12 cellular contexts compared by ENCODE assay signal in genomic region chr12:104673294-104674062, GRCh38.
DNase-seq lines count a peak whose midpoint lies in the region; FAIRE-seq and TF ChIP-seq lines count a peak whose summit lies in the region.
"Had no signal": no experiment of that assay in that cellular context is flagged by ENCODE, and none has a peak within 500 bp of the region (broad histone marks: within the 10 kb centered on the region; RNA-seq: fewer than 3 reads in every experiment).

No MANE protein-coding gene starts in this region.

- H3K4me3 ChIP-seq in HEK293 (ENCODE audit: low read depth, low read length): no peak overlapping the region
- no peak overlapping the region for H3K4me3 ChIP-seq in endodermal cell (ENCODE audit: low read length)
- H3K4me3 ChIP-seq in kidney (ENCODE audit: low read length in 2 of 2): no peak overlapping the region

- peak; percentile 49 for DNase-seq in AG08395 (ENCODE audit: low spot score)
- peak; percentile 44 for DNase-seq in endodermal cell
- no peak for DNase-seq in nephron progenitor cell
- no peak for DNase-seq in kidney
- no peak for DNase-seq in NCI-H526 treated with DMSO at 0.1 percent for 48 hours (lab: John Stamatoyannopoulos, UW)
- DNase-seq in COLO668 (lab: John Stamatoyannopoulos, UW; ENCODE audit: unreplicated experiment): no peak
- no peak for DNase-seq in ecto neural progenitor cell (ENCODE audit: low spot score)
- DNase-seq: DMS153, NCI-H82, T1000 had no signal

- H3K9me3 Mint-ChIP-seq in endodermal cell: no peaks in the 10 kb centered on the region
- no peaks in the 10 kb centered on the region for H3K9me3 Mint-ChIP-seq in nephron progenitor cell

- H3K36me3 Mint-ChIP-seq in endodermal cell (ENCODE audit: low read depth): peaks cover 2% of the 10 kb centered on the region
- no peaks in the 10 kb centered on the region for H3K36me3 Mint-ChIP-seq in nephron progenitor cell (ENCODE audit: low read depth)

- H3K4me3 Mint-ChIP-seq in endodermal cell (no peak overlapping the region), nephron progenitor cell (no peak overlapping the region)

- H3K9me3 ChIP-seq in HEK293 (ENCODE audit: control insufficient read depth, insufficient read depth, low read depth, low read length) (no peaks in the 10 kb centered on the region), endodermal cell (ENCODE audit: control insufficient read depth, low read length) (no peaks in the 10 kb centered on the region), kidney (ENCODE audit: control insufficient read depth in 1 of 2, low read length in 2 of 2) (no peaks in the 10 kb centered on the region)

- CTCF ChIA-PET in HEK293 (lab: Yijun Ruan, JAX): interaction anchor here (0.6 to 1.0 kb wide), 2 partner anchors 125 to 292 kb away, joined by 3 to 6 read pairs; no protein-coding TSS in a partner anchor

- no peaks in the 10 kb centered on the region for H3K27me3 Mint-ChIP-seq in endodermal cell (ENCODE audit: insufficient read depth)
- peaks cover 6% of the 10 kb centered on the region for H3K27me3 Mint-ChIP-seq in nephron progenitor cell (ENCODE audit: low read depth, poor library complexity)

- intact Hi-C loops in kidney (cut with DNase I): no loop called here

- H3K9ac ChIP-seq in endodermal cell (ENCODE audit: extremely low read depth, low read length, poor library complexity, severe bottlenecking): no peak overlapping the region
- H3K9ac ChIP-seq in kidney (ENCODE audit: low read length in 2 of 2): no peak overlapping the region

- H3K4me1 Mint-ChIP-seq in endodermal cell (peaks cover 38% of the 10 kb centered on the region), nephron progenitor cell (peaks cover 66% of the 10 kb centered on the region)

- H3K27me3 ChIP-seq in endodermal cell (ENCODE audit: control insufficient read depth, insufficient read depth, low read length, poor library complexity, severe bottlenecking): no peaks in the 10 kb centered on the region

- FAIRE-seq in kidney (lab: Jason Lieb, UNC): no peak
- FAIRE-seq: GM18507 had no signal

- H3K4me1 ChIP-seq in HEK293 (ENCODE audit: control insufficient read depth, insufficient read depth, low read length) (peaks cover 21% of the 10 kb centered on the region), endodermal cell (ENCODE audit: control insufficient read depth, insufficient read depth, low read length) (peaks cover 14% of the 10 kb centered on the region), kidney (ENCODE audit: control insufficient read depth in 1 of 2, insufficient read depth in 1 of 2, low read depth in 1 of 2, low read length in 2 of 2) (peaks cover 24 to 38% of the 10 kb centered on the region in 2 donors)

- no peak overlapping the region for H3K27ac ChIP-seq in HEK293 (ENCODE audit: extremely low read depth, low read depth, low read length)
- no peak overlapping the region for H3K27ac ChIP-seq in endodermal cell (ENCODE audit: low read depth, low read length)
- H3K27ac ChIP-seq in kidney (ENCODE audit: low read depth in 2 of 2, low read length in 2 of 2): no peak overlapping the region

- H3K36me3 ChIP-seq in HEK293 (ENCODE audit: control insufficient read depth in 2 of 2, insufficient read depth in 1 of 2, low read length in 2 of 2): no peaks in the 10 kb centered on the region
- H3K36me3 ChIP-seq in endodermal cell (ENCODE audit: control insufficient read depth, insufficient read depth, low read length): no peaks in the 10 kb centered on the region
- no peaks in the 10 kb centered on the region for H3K36me3 ChIP-seq in kidney (ENCODE audit: control insufficient read depth in 1 of 2, insufficient read depth in 2 of 2, low read length in 2 of 2)

- no peak overlapping the region for H3K27ac Mint-ChIP-seq in endodermal cell
- H3K27ac Mint-ChIP-seq in nephron progenitor cell: peak overlapping the region; percentile 35

- POLR2A ChIA-PET in HEK293 (lab: Yijun Ruan, JAX): no interaction called here

- no peak for TF ChIP-seq CTCF in HEK293 (tag by site-specific recombination; IDR thresholded peaks at IDR 0.05)
- no peak for TF ChIP-seq CTCF in endodermal cell (conservative IDR thresholded peaks at IDR 0.05)
- TF ChIP-seq CTCF in nephron progenitor cell (IDR thresholded peaks at IDR 0.05): no peak
- no peak for TF ChIP-seq CTCF in kidney (IDR thresholded peaks at IDR 0.05; ENCODE audit: borderline replicate concordance, extremely low read depth, insufficient read depth)

- WGBS in endodermal cell (ENCODE audit: insufficient coverage in 1 of 2, insufficient read length in 1 of 2), 2 experiments: 89 to 92% methylated on average over 12 of the region's 12 CpGs

TF ChIP-seq in HEK293, 187 proteins besides CTCF, POLR2A, EP300 and RAD21:
- TF ChIP-seq ZNF768 (tag by site-specific recombination; IDR thresholded peaks at IDR 0.05): 0 out of 2 replicates have a peak, but pooled peaks have one; percentile 25
- TF ChIP-seq IKZF3 (tag by site-specific recombination; IDR thresholded peaks at IDR 0.05): no peak

Comparison
In these comparisons a context has a peak if more than half of its experiments do, and no peak if none do; other contexts are left out.
1. DNase-seq: peak in AG08395 (single experiment) and endodermal cell (single experiment); none in nephron progenitor cell (single experiment), kidney (single experiment), NCI-H526 treated with DMSO at 0.1 percent for 48 hours (single experiment), COLO668 (single experiment) and ecto neural progenitor cell (single experiment).